In the genomic region with DNA sequence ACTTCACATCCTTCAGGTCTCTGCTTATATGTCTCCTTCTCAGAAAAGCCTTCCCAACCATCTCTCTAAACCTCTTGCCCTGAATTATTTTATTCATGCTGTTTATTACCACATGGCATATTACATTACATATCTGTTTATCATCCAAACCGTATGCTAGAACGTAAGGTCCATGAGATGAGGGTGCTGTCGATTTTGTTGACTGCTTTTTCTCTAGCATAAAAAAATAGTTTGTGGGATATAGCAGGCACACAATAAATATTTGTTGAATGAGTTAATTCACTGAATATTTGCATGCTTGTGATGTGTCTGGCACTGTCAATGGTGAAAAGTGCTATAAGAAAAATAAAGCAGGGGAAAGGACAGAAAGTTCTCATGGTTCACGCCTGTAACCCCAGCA, we compare ENCODE assay signal across 18 cellular contexts. TPM values are rescaled to one million over a fixed set of nuclear protein-coding genes. Genes with fewer than 3 reads are reported as not detected.
DNase-seq lines count a peak whose midpoint lies in the region; ATAC-seq and TF ChIP-seq lines count a peak whose summit lies in the region.
"Had no signal": no experiment of that assay in that cellular context is flagged by ENCODE, and none has a peak within 500 bp of the region (broad histone marks: within the 10 kb centered on the region; RNA-seq: fewer than 3 reads in every experiment).

No MANE protein-coding gene starts in this region.

- H3K4ac ChIP-seq in IMR-90 (ENCODE audit: low read depth, low read length) = no peak overlapping the region
- H3K4ac ChIP-seq in trophoblast cell (ENCODE audit: low read depth, low read length) = no peak overlapping the region

- no peak overlapping the region for H4K91ac ChIP-seq in IMR-90 (ENCODE audit: insufficient read depth, low read depth, low read length)
- no peak overlapping the region for H4K91ac ChIP-seq in trophoblast cell (ENCODE audit: low read depth, low read length)

- no peak overlapping the region for H3K27ac Mint-ChIP-seq in endothelial cell (ENCODE audit: unreplicated experiment)
- H3K27ac Mint-ChIP-seq: CD8-positive, alpha-beta T cell had no signal

- peak overlapping the region; percentile 34; the same call in 1 of the 2 replicates for H3K14ac ChIP-seq in IMR-90 (replicated peaks; ENCODE audit: low read depth, low read length)
- no peak overlapping the region for H3K14ac ChIP-seq in trophoblast cell (ENCODE audit: low read length)

- H4K20me1 ChIP-seq in IMR-90 (ENCODE audit: insufficient read depth, low read length) = peaks cover 48% of the 10 kb centered on the region

- H3K4me2 ChIP-seq in IMR-90 (ENCODE audit: low read depth, low read length) = no peak overlapping the region
- no peak overlapping the region for H3K4me2 ChIP-seq in trophoblast cell (ENCODE audit: low read length)
- H3K4me2 ChIP-seq: BLaER1 had no signal

- CTCF ChIA-PET in IMR-90 (lab: Yijun Ruan, JAX) = no interaction called here

- no peak overlapping the region for H2AK9ac ChIP-seq in IMR-90 (replicated peaks; ENCODE audit: low read depth, low read length, poor library complexity)

- H3K9ac ChIP-seq in IMR-90 (ENCODE audit: low read depth, low read length) (no peak overlapping the region), trophoblast cell (ENCODE audit: low read length) (no peak overlapping the region)
- H3K9ac ChIP-seq: BLaER1 had no signal

- H3K36me3 Mint-ChIP-seq in endothelial cell (ENCODE audit: low read depth, unreplicated experiment) = no peaks in the 10 kb centered on the region
- H3K36me3 Mint-ChIP-seq: CD8-positive, alpha-beta T cell had no signal

- dilution Hi-C loops in IMR-90 (cut with HindIII; ENCODE audit: low sequenced_read_pairs, unreplicated experiment) = no loop called here

- TF ChIP-seq RAD21 in IMR-90 (IDR thresholded peaks at IDR 0.05; ENCODE audit: low read length) = no peak

- H2BK120ac ChIP-seq in IMR-90 (ENCODE audit: low read depth, low read length) (no peak overlapping the region), trophoblast cell (ENCODE audit: insufficient read depth, low read length, poor library complexity) (no peak overlapping the region)

- H3K4me1 ChIP-seq in ACC112 (ENCODE audit: control insufficient read depth, insufficient read depth, low read length, unreplicated experiment) (peaks cover 61% of the 10 kb centered on the region), IMR-90 (ENCODE audit: control insufficient read depth, insufficient read depth, low read length) (peaks cover 11% of the 10 kb centered on the region), trophoblast cell (ENCODE audit: control insufficient read depth in 1 of 2, insufficient read depth in 2 of 2, low read length in 2 of 2) (peaks cover 0 to 8% of the 10 kb centered on the region in 2 experiments)

- no peak overlapping the region for H2BK15ac ChIP-seq in IMR-90 (ENCODE audit: low read depth, low read length)

- no CpG with 5 or more reads among the region's 4 CpGs for WGBS in IMR-90 (ENCODE audit: extremely low coverage in 2 of 2, insufficient read length in 1 of 2), 2 experiments
- WGBS in trophoblast cell (ENCODE audit: extremely low coverage, insufficient coverage, insufficient read length) = no CpG with 5 or more reads among the region's 4 CpGs

- ATAC-seq in IMR-90 (ENCODE audit: low read depth) = no peak
- ATAC-seq: CD8-positive, alpha-beta T cell had no signal

- H3K4me3 ChIP-seq in ACC112 (ENCODE audit: low read depth, low read length) = no peak overlapping the region
- no peak overlapping the region for H3K4me3 ChIP-seq in IMR-90 (ENCODE audit: insufficient read depth, low read depth, low read length)
- no peak overlapping the region for H3K4me3 ChIP-seq in trophoblast cell (ENCODE audit: low read depth, low read length)
- H3K4me3 ChIP-seq: BLaER1, HAP-1 had no signal

- peak overlapping the region; percentile 63 for H3K27ac ChIP-seq in ACC112 (ENCODE audit: low read depth, low read length)
- 0 out of 2 replicates have a peak overlapping the region, but pooled peaks have one; percentile 14 for H3K27ac ChIP-seq in IMR-90 (ENCODE audit: insufficient read depth, low read length)
- no peak overlapping the region for H3K27ac ChIP-seq in trophoblast cell (ENCODE audit: low read depth, low read length)
- H3K27ac ChIP-seq: 22Rv1, BLaER1, HL-60 had no signal

- H3K79me2 ChIP-seq in ACC112 (ENCODE audit: control insufficient read depth, insufficient read depth, low read length, unreplicated experiment) (peaks cover 54% of the 10 kb centered on the region), trophoblast cell (ENCODE audit: control insufficient read depth, insufficient read depth, low read length, poor library complexity) (peaks cover 2% of the 10 kb centered on the region)

- no peak for TF ChIP-seq CTCF in IMR-90 (conservative IDR thresholded peaks at IDR 0.05; ENCODE audit: low read depth, low read length)
- no peak for TF ChIP-seq CTCF in endothelial cell (IDR thresholded peaks at IDR 0.05; ENCODE audit: unreplicated experiment)

- DNase-seq in IMR-90 = no peak
- DNase-seq in amniotic epithelial cell (ENCODE audit: low read depth) = peak; percentile 41
- DNase-seq in trophoblast cell = no peak
- DNase-seq in endothelial cell (ENCODE audit: low spot score) = no peak
- DNase-seq in NCI-H748 (lab: John Stamatoyannopoulos, UW; ENCODE audit: unreplicated experiment) = no peak
- no peak for DNase-seq in NCI-H524 (lab: John Stamatoyannopoulos, UW)
- DNase-seq in AG08395 (ENCODE audit: low spot score) = no peak
- DNase-seq: CD8-positive, alpha-beta T cell; MV-4-11; NCI-H1417; NCI-H187 treated with DMSO at 0.1 percent for 48 hours; NCI-H2171; NCI-H82 had no signal

- H3K4me3 Mint-ChIP-seq in endothelial cell (ENCODE audit: unreplicated experiment) = no peak overlapping the region
- H3K4me3 Mint-ChIP-seq: CD8-positive, alpha-beta T cell had no signal

- no peaks in the 10 kb centered on the region for H3K27me3 ChIP-seq in ACC112 (ENCODE audit: insufficient read depth, low read length)
- H3K27me3 ChIP-seq in IMR-90 (ENCODE audit: control insufficient read depth, insufficient read depth, low read length) = no peaks in the 10 kb centered on the region
- no peaks in the 10 kb centered on the region for H3K27me3 ChIP-seq in trophoblast cell (ENCODE audit: insufficient read depth, low read length)
- H3K27me3 ChIP-seq: BLaER1 had no signal

- H2BK20ac ChIP-seq in IMR-90 (ENCODE audit: low read depth, low read length) = no peak overlapping the region

- H3K79me1 ChIP-seq in IMR-90 (ENCODE audit: low read depth in 1 of 2, low read length in 2 of 2) = peaks cover 18 to 55% of the 10 kb centered on the region in 2 experiments
- no peaks in the 10 kb centered on the region for H3K79me1 ChIP-seq in trophoblast cell (ENCODE audit: low read length)

- peak overlapping the region; percentile 37; the same call in 1 of the 2 replicates for H3K23ac ChIP-seq in IMR-90 (ENCODE audit: low read depth, low read length)
- H3K23ac ChIP-seq in trophoblast cell (ENCODE audit: low read length) = no peak overlapping the region

- no peaks in the 10 kb centered on the region for H3K27me3 Mint-ChIP-seq in endothelial cell (ENCODE audit: unreplicated experiment)

- no peak for TF ChIP-seq POLR2A in IMR-90 (IDR thresholded peaks at IDR 0.05; ENCODE audit: low read depth, low read length)

- no peak overlapping the region for H3K56ac ChIP-seq in IMR-90 (ENCODE audit: extremely low read depth, insufficient read depth, low read length)

- H2BK12ac ChIP-seq in trophoblast cell (ENCODE audit: low read length) = no peak overlapping the region

- peaks cover 8% of the 10 kb centered on the region for H3K4me1 Mint-ChIP-seq in endothelial cell (ENCODE audit: unreplicated experiment)

- POLR2A ChIA-PET in IMR-90 (lab: Charles Lee; ENCODE audit: unreplicated experiment) = no interaction called here

- BruUV-seq in IMR-90 (replicated peaks; lab: Mats Ljungman, UMichigan) = no TSS peak

- in situ Hi-C loops in IMR-90 (cut with MboI; ENCODE audit: low sequenced_read_pairs) = no loop called here

- H3K36me3 ChIP-seq in ACC112 (ENCODE audit: insufficient read depth, low read length) (0 out of 2 replicates have a peak, but pooled peaks cover 7% of the 10 kb centered on the region), IMR-90 (ENCODE audit: control insufficient read depth, insufficient read depth, low read length) (peaks cover 2% of the 10 kb centered on the region; the same call in 1 of the 2 replicates), trophoblast cell (ENCODE audit: control insufficient read depth in 1 of 2, insufficient read depth in 2 of 2, low read length in 2 of 2) (no peaks in the 10 kb centered on the region)
- H3K36me3 ChIP-seq: HAP-1 had no signal

- H2AK5ac ChIP-seq in IMR-90 (ENCODE audit: low read depth, low read length) = no peak overlapping the region
- H2AK5ac ChIP-seq in trophoblast cell (ENCODE audit: low read length) = no peak overlapping the region

- H2BK5ac ChIP-seq in IMR-90 (ENCODE audit: low read depth, low read length, poor library complexity, severe bottlenecking) (peak overlapping the region; percentile 7), trophoblast cell (ENCODE audit: low read depth, low read length, poor library complexity) (no peak overlapping the region)

- intact Hi-C loops in IMR-90 (cut with micrococcal nuclease) = loop anchor here (2.0 kb wide), 1 partner anchor 13 kb away; no protein-coding TSS in a partner anchor

- H4K5ac ChIP-seq in IMR-90 (ENCODE audit: low read depth, low read length) = no peak overlapping the region

- H4K12ac ChIP-seq in trophoblast cell (ENCODE audit: low read depth, low read length) = no peak overlapping the region

- H3K9me1 ChIP-seq in IMR-90 (ENCODE audit: insufficient read depth, low read length) = peaks cover 24% of the 10 kb centered on the region

- H3K9me3 Mint-ChIP-seq in endothelial cell (ENCODE audit: unreplicated experiment) = no peaks in the 10 kb centered on the region
- H3K9me3 Mint-ChIP-seq: CD8-positive, alpha-beta T cell had no signal

- H4K8ac ChIP-seq in IMR-90 (ENCODE audit: low read depth in 2 of 2, low read length in 2 of 2) (no peak overlapping the region), trophoblast cell (ENCODE audit: low read depth, low read length) (no peak overlapping the region)

- H3K9me3 ChIP-seq in IMR-90 (ENCODE audit: control insufficient read depth, insufficient read depth, low read length) (no peaks in the 10 kb centered on the region), trophoblast cell (ENCODE audit: insufficient read depth, low read depth, low read length) (no peaks in the 10 kb centered on the region)
- H3K9me3 ChIP-seq: HAP-1 had no signal

- H2AFZ ChIP-seq in ACC112 (ENCODE audit: low read length, unreplicated experiment) (no peak overlapping the region), IMR-90 (replicated peaks; ENCODE audit: low read length, poor library complexity) (no peak overlapping the region), trophoblast cell (ENCODE audit: insufficient read depth, low read length, poor library complexity) (no peak overlapping the region)

- H3K18ac ChIP-seq in IMR-90 (ENCODE audit: low read depth, low read length) (no peak overlapping the region), trophoblast cell (ENCODE audit: low read length) (peak overlapping the region; percentile 15)

RNA-seq across cellular contexts. Expression of a gene that starts 22.9 kb away (rescaled TPM):
- total RNA-seq in IMR-90 (2012; rRNA removed) = 36.7 and 38.2 TPM in 2 replicates
- 20.0 and 22.9 TPM in 2 replicates for polyA plus RNA-seq in IMR-90 (2012; rRNA removed)
- polyA plus RNA-seq in IMR-90 (2012; cell fraction: cytosol; rRNA removed) = 9.1 and 12.2 TPM in 2 replicates
- polyA plus RNA-seq in IMR-90 (2012; cell fraction: nucleus; rRNA removed; ENCODE audit: low replicate concordance) = 27.3 and 38.9 TPM in 2 replicates
- 13.2 and 14.0 TPM in 2 replicates for polyA plus RNA-seq in trophoblast cell (2013)
- total RNA-seq in endothelial cell (ENCODE audit: unreplicated experiment) = 9.2 TPM
